Comparison of ENCODE assay signal across 1 cellular context in the genomic region with DNA sequence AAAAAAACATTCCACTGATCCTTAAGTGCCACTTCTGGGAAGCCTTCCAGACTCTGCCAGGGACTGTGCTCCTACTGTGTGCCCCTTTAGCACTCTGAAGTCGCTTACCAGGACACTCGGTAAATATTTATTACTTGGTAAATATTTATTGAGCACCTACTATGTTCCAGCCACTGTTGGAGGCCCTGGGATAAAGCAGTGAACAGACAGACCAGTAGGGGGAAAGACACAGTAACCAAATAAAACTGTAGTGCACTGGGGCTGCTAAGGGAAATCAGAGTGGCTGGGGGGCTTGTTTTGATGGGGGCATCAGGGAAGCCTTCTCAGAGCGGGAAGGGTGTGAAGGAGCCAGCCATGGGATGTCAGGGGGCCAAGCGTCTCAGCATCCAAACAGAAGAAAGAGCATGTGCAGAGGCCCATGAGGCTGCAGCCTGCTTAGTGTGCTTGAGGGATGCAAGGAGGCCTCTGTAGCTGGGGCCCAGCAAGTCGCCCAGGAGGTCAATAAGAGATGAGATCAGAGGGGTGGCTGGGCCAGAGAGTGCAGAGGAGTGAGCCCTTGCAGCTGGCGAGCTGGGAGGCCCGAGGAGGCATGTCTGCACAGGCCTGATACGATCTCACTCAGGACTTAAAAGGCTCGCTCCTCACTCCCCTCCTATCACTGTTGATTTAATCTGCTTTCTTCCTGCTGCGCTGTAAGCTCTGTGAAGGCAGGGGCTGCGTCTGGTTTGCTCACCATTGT.
TF ChIP-seq lines count a peak whose summit lies in the region.

No MANE protein-coding gene starts in this region.

TF ChIP-seq in IMR-90, 13 proteins besides CTCF, POLR2A, EP300 and RAD21:
- no peak for TF ChIP-seq MAZ (IDR thresholded peaks at IDR 0.05; ENCODE audit: borderline replicate concordance, low read depth, low read length)
- no peak for TF ChIP-seq RFX5 (IDR thresholded peaks at IDR 0.05; ENCODE audit: low read depth, low read length)
- TF ChIP-seq, protein P1, sequence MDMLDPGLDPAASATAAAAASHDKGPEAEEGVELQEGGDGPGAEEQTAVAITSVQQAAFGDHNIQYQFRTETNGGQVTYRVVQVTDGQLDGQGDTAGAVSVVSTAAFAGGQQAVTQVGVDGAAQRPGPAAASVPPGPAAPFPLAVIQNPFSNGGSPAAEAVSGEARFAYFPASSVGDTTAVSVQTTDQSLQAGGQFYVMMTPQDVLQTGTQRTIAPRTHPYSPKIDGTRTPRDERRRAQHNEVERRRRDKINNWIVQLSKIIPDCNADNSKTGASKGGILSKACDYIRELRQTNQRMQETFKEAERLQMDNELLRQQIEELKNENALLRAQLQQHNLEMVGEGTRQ (IDR thresholded peaks at IDR 0.05; ENCODE audit: low read depth, low read length), result no peak
- TF ChIP-seq RCOR1 (IDR thresholded peaks at IDR 0.05; ENCODE audit: insufficient replicate concordance, low read length), result no peak
- TF ChIP-seq MXI1 (IDR thresholded peaks at IDR 0.05; ENCODE audit: borderline replicate concordance, low read depth, low read length), result no peak
- no peak for TF ChIP-seq BHLHE40 (IDR thresholded peaks at IDR 0.05; ENCODE audit: low read depth, low read length)
- TF ChIP-seq, protein P2, sequence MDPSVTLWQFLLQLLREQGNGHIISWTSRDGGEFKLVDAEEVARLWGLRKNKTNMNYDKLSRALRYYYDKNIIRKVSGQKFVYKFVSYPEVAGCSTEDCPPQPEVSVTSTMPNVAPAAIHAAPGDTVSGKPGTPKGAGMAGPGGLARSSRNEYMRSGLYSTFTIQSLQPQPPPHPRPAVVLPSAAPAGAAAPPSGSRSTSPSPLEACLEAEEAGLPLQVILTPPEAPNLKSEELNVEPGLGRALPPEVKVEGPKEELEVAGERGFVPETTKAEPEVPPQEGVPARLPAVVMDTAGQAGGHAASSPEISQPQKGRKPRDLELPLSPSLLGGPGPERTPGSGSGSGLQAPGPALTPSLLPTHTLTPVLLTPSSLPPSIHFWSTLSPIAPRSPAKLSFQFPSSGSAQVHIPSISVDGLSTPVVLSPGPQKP (IDR thresholded peaks at IDR 0.05; ENCODE audit: borderline replicate concordance, low read depth, low read length), result no peak
- no peak for TF ChIP-seq FOS (IDR thresholded peaks at IDR 0.05; ENCODE audit: low read depth, low read length)
- TF ChIP-seq CEBPB (IDR thresholded peaks at IDR 0.05; ENCODE audit: low read depth, low read length), result no peak
